18 cellular contexts compared by ENCODE assay signal in the genomic region with DNA sequence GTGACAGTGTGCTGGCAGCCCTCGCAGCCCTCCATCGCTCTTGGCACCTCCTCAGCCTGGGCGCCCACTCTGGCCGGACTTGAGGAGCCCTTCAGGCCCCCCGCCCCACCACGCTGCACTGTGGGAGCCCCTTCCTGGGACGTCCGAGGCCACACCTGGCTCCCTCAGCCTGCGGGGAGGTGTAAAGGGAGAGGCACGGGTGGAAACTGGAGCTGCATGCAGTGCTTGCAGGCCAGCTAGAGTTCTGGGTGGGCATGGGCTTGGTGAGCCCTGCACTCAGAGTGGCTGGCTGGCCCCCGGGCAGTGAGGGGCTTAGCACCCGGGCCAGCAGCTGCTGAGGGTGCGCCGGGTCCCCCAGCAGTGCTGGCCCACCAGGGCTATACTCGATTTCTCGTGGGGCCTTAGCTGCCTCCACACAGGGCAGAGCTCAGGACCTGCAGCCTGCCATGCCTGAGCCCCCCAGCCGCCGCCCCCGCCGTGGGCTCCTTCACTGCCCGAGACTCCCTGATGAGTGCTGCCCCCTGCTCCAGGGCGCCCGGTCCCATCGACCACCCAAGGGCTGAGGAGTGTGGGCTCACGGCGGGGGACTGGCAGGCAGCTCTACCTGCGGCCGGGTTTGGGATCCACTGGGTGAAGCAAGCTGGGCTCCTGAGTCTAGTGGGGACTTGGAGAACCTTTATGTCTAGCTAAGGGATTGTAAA.
"Had no signal": no experiment of that assay in that cellular context is flagged by ENCODE, and none has a peak within 500 bp of the region (broad histone marks: within the 10 kb centered on the region; RNA-seq: fewer than 3 reads in every experiment).

No MANE protein-coding gene starts in this region.

- H3K27ac Mint-ChIP-seq: activated T-helper 1 cell treated with anti-CD3 and anti-CD28 coated beads, Interleukin-12 subunit alpha, Interleukin-12 subunit beta, Interleukin-2, Interleukin-4 antibody, amounts not matched to agents 30 ng/mL and 10 ng/mL and 1 ng/mL, durations not matched to agents 14 hours and 24 hours and 36 hours; nephron; stimulated activated effector memory CD8-positive, alpha-beta T cell treated with anti-CD3 and anti-CD28 coated beads, Interleukin-12 subunit alpha, Interleukin-12 subunit beta, amount 100 ng/mL, for 72 hours; T-cell had no signal

- H3K4me3 Mint-ChIP-seq: activated T-helper 1 cell treated with anti-CD3 and anti-CD28 coated beads, Interleukin-12 subunit alpha, Interleukin-12 subunit beta, Interleukin-2, Interleukin-4 antibody, amounts not matched to agents 30 ng/mL and 10 ng/mL and 1 ng/mL, durations not matched to agents 14 hours and 24 hours and 36 hours; nephron; stimulated activated effector memory CD8-positive, alpha-beta T cell treated with anti-CD3 and anti-CD28 coated beads, Interleukin-12 subunit alpha, Interleukin-12 subunit beta, amount 100 ng/mL, for 72 hours; T-cell had no signal

- H3K36me3 ChIP-seq: breast epithelium, gastroesophageal sphincter, heart right ventricle, prostate gland, right lobe of liver, thyroid gland, vagina had no signal

- H3K9me3 ChIP-seq: breast epithelium, gastroesophageal sphincter, heart right ventricle, prostate gland, right lobe of liver, thyroid gland, vagina had no signal

- DNase-seq: activated CD4-positive, CD25-positive, alpha-beta regulatory T cell treated with anti-CD3 and anti-CD28 coated beads, Interleukin-2, amount 50 U/mL, for 72 hours; activated naive CD4-positive, alpha-beta T cell treated with Interleukin-2 at 50 U/mL for 16 hours; mesendoderm; occipital lobe; stimulated activated CD4-positive, alpha-beta T cell treated with anti-CD3 and anti-CD28 coated beads, Interleukin-2, amount 100 ng/mL, for 24 hours; T-cell; T-helper 9 cell; thyroid gland had no signal

- FAIRE-seq: endometrium had no signal

- H3K36me3 Mint-ChIP-seq: stimulated activated effector memory CD8-positive, alpha-beta T cell treated with anti-CD3 and anti-CD28 coated beads, Interleukin-12 subunit alpha, Interleukin-12 subunit beta, amount 100 ng/mL, for 72 hours; T-cell had no signal

- H3K4me1 Mint-ChIP-seq: nephron; stimulated activated effector memory CD8-positive, alpha-beta T cell treated with anti-CD3 and anti-CD28 coated beads, Interleukin-12 subunit alpha, Interleukin-12 subunit beta, amount 100 ng/mL, for 72 hours; T-cell had no signal

- H3K4me3 ChIP-seq: breast epithelium, gastroesophageal sphincter, heart right ventricle, prostate gland, right lobe of liver, thyroid gland, vagina had no signal

- H3K27me3 Mint-ChIP-seq: T-cell had no signal

- H3K27ac ChIP-seq: breast epithelium, gastroesophageal sphincter, heart right ventricle, prostate gland, right lobe of liver, thyroid gland, vagina had no signal

- H3K9me3 Mint-ChIP-seq: nephron had no signal

- H3K4me1 ChIP-seq: breast epithelium, gastroesophageal sphincter, heart right ventricle, prostate gland, right lobe of liver, thyroid gland, vagina had no signal
